In genomic region chrX:150602743-150603142, GRCh38 we compare ENCODE assay signal across 20 cellular contexts. TPM values are rescaled to one million over a fixed set of nuclear protein-coding genes. Genes with fewer than 3 reads are reported as not detected.
A peak's percentile ranks its signal among the peaks of the same experiment; 100 is the strongest.
DNase-seq lines count a peak whose midpoint lies in the region; ATAC-seq, FAIRE-seq and TF ChIP-seq lines count a peak whose summit lies in the region.
"Had no signal": no experiment of that assay in that cellular context is flagged by ENCODE, and none has a peak within 500 bp of the region (broad histone marks: within the 10 kb centered on the region; RNA-seq: fewer than 3 reads in every experiment).

No MANE protein-coding gene starts in this region.

- no peaks in the 10 kb centered on the region for H3K79me2 ChIP-seq in astrocyte (ENCODE audit: insufficient read depth, low read length)

- H3K4me1 ChIP-seq in astrocyte (ENCODE audit: insufficient read depth, low read length) (no peaks in the 10 kb centered on the region), neutrophil (ENCODE audit: control insufficient read depth in 1 of 2, insufficient read depth in 1 of 2, low read depth in 1 of 2, low read length in 1 of 2) (peaks cover 44 to 52% of the 10 kb centered on the region in 2 experiments)
- H3K4me1 ChIP-seq: A549, BE2C had no signal

- no peaks in the 10 kb centered on the region for H4K20me1 ChIP-seq in astrocyte (ENCODE audit: insufficient read depth, low read length)

- peaks cover 10% of the 10 kb centered on the region for H3K36me3 Mint-ChIP-seq in activated naive CD4-positive, alpha-beta T cell treated with anti-CD3 and anti-CD28 coated beads, Interleukin-2, amount 50 U/mL, for 24 hours
- H3K36me3 Mint-ChIP-seq in activated naive CD4-positive, alpha-beta T cell treated with anti-CD3 and anti-CD28 coated beads for 36 hours (ENCODE audit: low read depth) = peaks cover 13% of the 10 kb centered on the region
- H3K36me3 Mint-ChIP-seq in T-helper 17 cell (ENCODE audit: low read depth) = peaks cover 16% of the 10 kb centered on the region
- peaks cover 12% of the 10 kb centered on the region for H3K36me3 Mint-ChIP-seq in astrocyte (ENCODE audit: low read depth, unreplicated experiment)

- TF ChIP-seq CTCF in astrocyte (IDR thresholded peaks at IDR 0.05; ENCODE audit: insufficient read depth, low read depth, low read length) = no peak
- no peak for TF ChIP-seq CTCF in neutrophil (IDR thresholded peaks at IDR 0.05)
- no peak for TF ChIP-seq CTCF in GM10266 (IDR thresholded peaks at IDR 0.05; ENCODE audit: control insufficient read depth, insufficient read depth, low read depth, missing control alignments)

- H3K27me3 ChIP-seq in astrocyte (ENCODE audit: insufficient read depth, low read length) (no peaks in the 10 kb centered on the region), neutrophil (no peaks in the 10 kb centered on the region), MG63 (no peaks in the 10 kb centered on the region)
- H3K27me3 ChIP-seq: BE2C had no signal

- H3K9me3 Mint-ChIP-seq in activated naive CD4-positive, alpha-beta T cell treated with anti-CD3 and anti-CD28 coated beads, Interleukin-2, amount 50 U/mL, for 24 hours = no peaks in the 10 kb centered on the region
- H3K9me3 Mint-ChIP-seq in activated naive CD4-positive, alpha-beta T cell treated with anti-CD3 and anti-CD28 coated beads for 36 hours = no peaks in the 10 kb centered on the region
- peaks cover 2% of the 10 kb centered on the region for H3K9me3 Mint-ChIP-seq in astrocyte (ENCODE audit: unreplicated experiment)
- H3K9me3 Mint-ChIP-seq: GM23338 had no signal

- CTCF ChIA-PET in activated naive CD4-positive, alpha-beta T cell treated with anti-CD3 and anti-CD28 coated beads for 36 hours (lab: Charles Lee) = no interaction called here

- H3K27me3 Mint-ChIP-seq in activated naive CD4-positive, alpha-beta T cell treated with anti-CD3 and anti-CD28 coated beads, Interleukin-2, amount 50 U/mL, for 24 hours = no peaks in the 10 kb centered on the region
- H3K27me3 Mint-ChIP-seq in activated naive CD4-positive, alpha-beta T cell treated with anti-CD3 and anti-CD28 coated beads for 36 hours (ENCODE audit: low read depth) = no peaks in the 10 kb centered on the region
- H3K27me3 Mint-ChIP-seq in T-helper 17 cell (no peaks in the 10 kb centered on the region), astrocyte (ENCODE audit: low read depth, unreplicated experiment) (no peaks in the 10 kb centered on the region)
- H3K27me3 Mint-ChIP-seq: CD4-positive, alpha-beta memory T cell had no signal

- intact Hi-C loops in activated naive CD4-positive, alpha-beta T cell treated with anti-CD3 and anti-CD28 coated beads for 36 hours (cut with micrococcal nuclease) = no loop called here

- ATAC-seq in T-helper 17 cell = no peak
- ATAC-seq: A549, GM23338 had no signal

- H3K27ac Mint-ChIP-seq in activated naive CD4-positive, alpha-beta T cell treated with anti-CD3 and anti-CD28 coated beads, Interleukin-2, amount 50 U/mL, for 24 hours = peak overlapping the region; percentile 5
- no peak overlapping the region for H3K27ac Mint-ChIP-seq in activated naive CD4-positive, alpha-beta T cell treated with anti-CD3 and anti-CD28 coated beads for 36 hours
- peak overlapping the region; percentile 75 for H3K27ac Mint-ChIP-seq in T-helper 17 cell
- H3K27ac Mint-ChIP-seq in astrocyte (ENCODE audit: unreplicated experiment) = no peak overlapping the region
- H3K27ac Mint-ChIP-seq: GM23338 had no signal

- no peaks in the 10 kb centered on the region for H3K36me3 ChIP-seq in astrocyte (ENCODE audit: insufficient read depth, low read length)
- peaks cover 13% of the 10 kb centered on the region for H3K36me3 ChIP-seq in neutrophil
- H3K36me3 ChIP-seq in MG63 = no peaks in the 10 kb centered on the region
- H3K36me3 ChIP-seq: BE2C had no signal

- no peak overlapping the region for H2AFZ ChIP-seq in astrocyte (ENCODE audit: low read depth, low read length)
- H2AFZ ChIP-seq: GM23338 had no signal

- peak; percentile 92 for FAIRE-seq in astrocyte (lab: Jason Lieb, UNC)
- FAIRE-seq: D721Med, G401.6 had no signal

- H3K9ac ChIP-seq in astrocyte (ENCODE audit: low read length) = no peak overlapping the region

- no peak overlapping the region for H3K4me2 ChIP-seq in astrocyte (ENCODE audit: low read length)
- H3K4me2 ChIP-seq: A549, GM23338 had no signal

- H3K4me3 ChIP-seq in astrocyte (ENCODE audit: insufficient read depth, low read depth, low read length) (no peak overlapping the region), neutrophil (ENCODE audit: low read depth in 1 of 2, low read length in 1 of 2) (no peak overlapping the region), MG63 (no peak overlapping the region)
- H3K4me3 ChIP-seq: A549, GM23338 had no signal

- H3K27ac ChIP-seq in astrocyte (ENCODE audit: low read depth, low read length) = no peak overlapping the region
- H3K27ac ChIP-seq in neutrophil = peak overlapping the region; percentile 50
- H3K27ac ChIP-seq: A549, C4-2B, HL-60 had no signal

- H3K4me1 Mint-ChIP-seq in activated naive CD4-positive, alpha-beta T cell treated with anti-CD3 and anti-CD28 coated beads, Interleukin-2, amount 50 U/mL, for 24 hours = no peaks in the 10 kb centered on the region
- H3K4me1 Mint-ChIP-seq in activated naive CD4-positive, alpha-beta T cell treated with anti-CD3 and anti-CD28 coated beads for 36 hours (ENCODE audit: low read depth) = no peaks in the 10 kb centered on the region
- H3K4me1 Mint-ChIP-seq in T-helper 17 cell (peaks cover 23% of the 10 kb centered on the region), astrocyte (ENCODE audit: low read depth, unreplicated experiment) (no peaks in the 10 kb centered on the region)
- H3K4me1 Mint-ChIP-seq: GM23338 had no signal

- H3K9me3 ChIP-seq in T-helper 17 cell (ENCODE audit: control insufficient read depth, low read length, poor library complexity, severe bottlenecking) (no peaks in the 10 kb centered on the region), astrocyte (ENCODE audit: insufficient read depth, low read depth, low read length) (no peaks in the 10 kb centered on the region), neutrophil (no peaks in the 10 kb centered on the region), MG63 (no peaks in the 10 kb centered on the region)
- H3K9me3 ChIP-seq: A549, BE2C had no signal

- DNase-seq in activated naive CD4-positive, alpha-beta T cell treated with anti-CD3 and anti-CD28 coated beads for 36 hours = no peak
- DNase-seq in T-helper 17 cell = no peak
- no peak for DNase-seq in astrocyte (ENCODE audit: low read depth)
- DNase-seq in MG63 = no peak
- DNase-seq in GM10266 (ENCODE audit: extremely low spot score) = no peak
- DNase-seq: BE2C; CD4-positive, alpha-beta memory T cell; COR-L47; DMS153; DMS79 treated with DMSO at 0.1 percent for 48 hours; EL; H7 had no signal

- no peak overlapping the region for H3K4me3 Mint-ChIP-seq in activated naive CD4-positive, alpha-beta T cell treated with anti-CD3 and anti-CD28 coated beads, Interleukin-2, amount 50 U/mL, for 24 hours
- H3K4me3 Mint-ChIP-seq in activated naive CD4-positive, alpha-beta T cell treated with anti-CD3 and anti-CD28 coated beads for 36 hours = no peak overlapping the region
- no peak overlapping the region for H3K4me3 Mint-ChIP-seq in T-helper 17 cell
- no peak overlapping the region for H3K4me3 Mint-ChIP-seq in astrocyte (ENCODE audit: unreplicated experiment)
- H3K4me3 Mint-ChIP-seq: CD4-positive, alpha-beta memory T cell; GM23338 had no signal

RNA-seq across cellular contexts. Expression of gene MTM1, which starts 34.3 kb away (rescaled TPM):
- 10 to 100 TPM; 17.8 to 19.2 TPM for total RNA-seq in activated naive CD4-positive, alpha-beta T cell treated with anti-CD3 and anti-CD28 coated beads for 36 hours
- 10 to 100 TPM; 25.9 to 30.6 TPM for total RNA-seq in T-helper 17 cell
- 10.7 and 11.0 TPM in 2 replicates for total RNA-seq in astrocyte
- total RNA-seq in MG63 (2014; rRNA removed; shearing (Covaris generic); ENCODE audit: low replicate concordance) = 8.7 and 9.1 TPM in 2 replicates

Comparison
In these comparisons a context has a peak if more than half of its experiments do, and no peak if none do; other contexts are left out.
1. H3K27ac Mint-ChIP-seq: peak in activated naive CD4-positive, alpha-beta T cell treated with anti-CD3 and anti-CD28 coated beads, Interleukin-2, amount 50 U/mL, for 24 hours (single experiment) and T-helper 17 cell (single experiment); none in activated naive CD4-positive, alpha-beta T cell treated with anti-CD3 and anti-CD28 coated beads for 36 hours (single experiment) and astrocyte (single experiment).